ENCODE assay signal across 13 cellular contexts in genomic region chr1:160813215-160813614, GRCh38. TPM values are rescaled to one million over a fixed set of nuclear protein-coding genes. Genes with fewer than 3 reads are reported as not detected.
DNase-seq lines count a peak whose midpoint lies in the region; ATAC-seq and TF ChIP-seq lines count a peak whose summit lies in the region.
"Had no signal": no experiment of that assay in that cellular context is flagged by ENCODE, and none has a peak within 500 bp of the region (broad histone marks: within the 10 kb centered on the region; RNA-seq: fewer than 3 reads in every experiment).

No MANE protein-coding gene starts in this region.

- H2AFZ ChIP-seq in OCI-LY7 (ENCODE audit: low read length) = no peak overlapping the region

- no peak overlapping the region for H3K4me2 ChIP-seq in OCI-LY7 (ENCODE audit: low read length)

- H3K4me3 Mint-ChIP-seq in type B pancreatic cell (no peak overlapping the region), nephron progenitor cell (no peak overlapping the region)
- H3K4me3 Mint-ChIP-seq: activated CD4-positive, alpha-beta T cell treated with anti-CD3 and anti-CD28 coated beads, Interleukin-2, amount 10 ng/mL, durations not matched to agents 7 days and 5 days had no signal

- H3K27me3 Mint-ChIP-seq in type B pancreatic cell (peaks cover under 1% of the 10 kb centered on the region), nephron progenitor cell (ENCODE audit: low read depth, poor library complexity) (peaks cover 4% of the 10 kb centered on the region)
- H3K27me3 Mint-ChIP-seq: activated CD4-positive, alpha-beta T cell treated with anti-CD3 and anti-CD28 coated beads, Interleukin-2, amount 10 ng/mL, durations not matched to agents 7 days and 5 days had no signal

- no peak for TF ChIP-seq POLR2A in erythroblast (IDR thresholded peaks at IDR 0.05; ENCODE audit: low read length)

- no peak for TF ChIP-seq CTCF in OCI-LY7 (conservative IDR thresholded peaks at IDR 0.05; ENCODE audit: low read length)
- TF ChIP-seq CTCF in type B pancreatic cell (conservative IDR thresholded peaks at IDR 0.05) = no peak
- TF ChIP-seq CTCF in nephron progenitor cell (IDR thresholded peaks at IDR 0.05) = no peak
- no peak for TF ChIP-seq CTCF in GM10248 (IDR thresholded peaks at IDR 0.05; ENCODE audit: control extremely low read depth, extremely low read depth, low read depth, missing control alignments)

- H3K79me2 ChIP-seq in OCI-LY7 (ENCODE audit: insufficient read depth, low read depth, low read length) = no peaks in the 10 kb centered on the region

- H3K9me3 ChIP-seq in OCI-LY7 (ENCODE audit: low read length) = no peaks in the 10 kb centered on the region
- H3K9me3 ChIP-seq: adrenal gland had no signal

- intact Hi-C loops in OCI-LY7 (cut with micrococcal nuclease; ENCODE audit: unreplicated experiment) = no loop called here

- CTCF ChIA-PET in OCI-LY7 (lab: Charles Lee; ENCODE audit: unreplicated experiment) = no interaction called here
- CTCF ChIA-PET in GM10248 (lab: Yijun Ruan, JAX) = interaction anchor here (0.9 kb wide), 1 partner anchor 17 kb away, joined by 3 read pairs; no protein-coding TSS in a partner anchor

- peak overlapping the region in 1 of 2 donors; percentile 10 for H3K27ac Mint-ChIP-seq in activated naive CD4-positive, alpha-beta T cell treated with anti-CD3 and anti-CD28 coated beads, Interleukin-2, amount 50 U/mL, for 72 hours
- H3K27ac Mint-ChIP-seq in type B pancreatic cell = peak overlapping the region; percentile 72
- no peak overlapping the region for H3K27ac Mint-ChIP-seq in nephron progenitor cell
- H3K27ac Mint-ChIP-seq: activated CD4-positive, alpha-beta T cell treated with anti-CD3 and anti-CD28 coated beads, Interleukin-2, amount 10 ng/mL, durations not matched to agents 7 days and 5 days had no signal

- no peak for DNase-seq in activated naive CD4-positive, alpha-beta T cell treated with anti-CD3 and anti-CD28 coated beads, Interleukin-2, amount 50 U/mL, for 72 hours (ENCODE audit: low spot score in 2 of 2)
- no peak for DNase-seq in activated naive CD4-positive, alpha-beta T cell treated with anti-CD3 and anti-CD28 coated beads, Interleukin-2, amount 50 U/mL, for 16 hours
- peak; percentile 29 for DNase-seq in OCI-LY7 (ENCODE audit: low spot score)
- DNase-seq in erythroblast (lab: John Stamatoyannopoulos, UW) = peak; percentile 63 to 68
- no peak for DNase-seq in type B pancreatic cell (ENCODE audit: extremely low spot score, unreplicated experiment)
- no peak for DNase-seq in nephron progenitor cell
- DNase-seq in GM10248 (ENCODE audit: extremely low spot score) = no peak
- DNase-seq: activated CD4-positive, alpha-beta T cell treated with anti-CD3 and anti-CD28 coated beads, Interleukin-2, amount 10 ng/mL, durations not matched to agents 7 days and 5 days; adrenal gland; glutamatergic neuron; NCI-H187 treated with DMSO at 0.1 percent for 48 hours; stimulated activated CD4-positive, alpha-beta T cell treated with anti-CD3 and anti-CD28 coated beads, Interleukin-15, amount 100 ng/mL, for 24 hours had no signal

- H3K9me3 Mint-ChIP-seq in activated naive CD4-positive, alpha-beta T cell treated with anti-CD3 and anti-CD28 coated beads, Interleukin-2, amount 50 U/mL, for 72 hours = peaks cover 0 to 7% of the 10 kb centered on the region in 2 donors
- H3K9me3 Mint-ChIP-seq in type B pancreatic cell (peaks cover 5% of the 10 kb centered on the region), nephron progenitor cell (peaks cover 7% of the 10 kb centered on the region)
- H3K9me3 Mint-ChIP-seq: activated CD4-positive, alpha-beta T cell treated with anti-CD3 and anti-CD28 coated beads, Interleukin-2, amount 10 ng/mL, durations not matched to agents 7 days and 5 days had no signal

- H3K4me1 Mint-ChIP-seq in type B pancreatic cell (ENCODE audit: unreplicated experiment) = peaks cover 2% of the 10 kb centered on the region
- peaks cover 6% of the 10 kb centered on the region for H3K4me1 Mint-ChIP-seq in nephron progenitor cell

- H3K9me2 ChIP-seq in OCI-LY7 (ENCODE audit: insufficient read depth, low read length) = no peaks in the 10 kb centered on the region

- H4K20me1 ChIP-seq in OCI-LY7 (ENCODE audit: insufficient read depth, low read length) = no peaks in the 10 kb centered on the region

- peak; percentile 83 to 97 for ATAC-seq in activated naive CD4-positive, alpha-beta T cell treated with anti-CD3 and anti-CD28 coated beads, Interleukin-2, amount 50 U/mL, for 72 hours
- no peak for ATAC-seq in GM18870 (IDR thresholded peaks at IDR 0.05; ENCODE audit: unreplicated experiment)

- H3K36me3 Mint-ChIP-seq in activated naive CD4-positive, alpha-beta T cell treated with anti-CD3 and anti-CD28 coated beads, Interleukin-2, amount 50 U/mL, for 72 hours = peaks cover 0 to 11% of the 10 kb centered on the region in 2 donors
- H3K36me3 Mint-ChIP-seq in type B pancreatic cell (no peaks in the 10 kb centered on the region), nephron progenitor cell (ENCODE audit: low read depth) (no peaks in the 10 kb centered on the region)

- no peak overlapping the region for H3K27ac ChIP-seq in OCI-LY7 (ENCODE audit: low read depth, low read length, poor library complexity, severe bottlenecking)
- H3K27ac ChIP-seq: adrenal gland had no signal

- H3K4me3 ChIP-seq in OCI-LY7 (ENCODE audit: low read depth, low read length, poor library complexity, severe bottlenecking) = no peak overlapping the region
- H3K4me3 ChIP-seq: adrenal gland had no signal

- BruUV-seq in OCI-LY7 (replicated peaks; lab: Mats Ljungman, UMichigan) = no TSS peak

- peaks cover 7% of the 10 kb centered on the region for H3K4me1 ChIP-seq in OCI-LY7 (ENCODE audit: insufficient read depth, low read length, poor library complexity, severe bottlenecking)
- H3K4me1 ChIP-seq: adrenal gland had no signal

- POLR2A ChIA-PET in OCI-LY7 (lab: Charles Lee) = interaction anchor here (1.3 kb wide), 1 partner anchor 16 kb away, joined by 5 read pairs; no protein-coding TSS in a partner anchor
- POLR2A ChIA-PET in GM10248 (lab: Yijun Ruan, JAX) = no interaction called here

- peaks cover 75% of the 10 kb centered on the region for H3K36me3 ChIP-seq in OCI-LY7 (ENCODE audit: insufficient read depth, low read length)
- H3K36me3 ChIP-seq: adrenal gland had no signal

RNA-seq across cellular contexts. Expression of gene LY9, which starts 17.2 kb away (rescaled TPM):
- total RNA-seq in activated naive CD4-positive, alpha-beta T cell treated with anti-CD3 and anti-CD28 coated beads, Interleukin-2, amount 50 U/mL, for 72 hours = 1 to 10 TPM; 5.2 to 9.7 TPM
- total RNA-seq in OCI-LY7 (2014; rRNA removed; shearing (Covaris generic)) = 23.7 and 28.4 TPM in 2 replicates
- 40.2 and 42.8 TPM in 2 replicates for total RNA-seq in OCI-LY7 (2022)
- not detected in 2 replicates for total RNA-seq in type B pancreatic cell (ENCODE audit: low replicate concordance)

RNA-seq across cellular contexts. Expression of gene CD244, which starts 49.5 kb away (rescaled TPM):
- under 1 TPM in 1 of 2 donors, not detected in 1; 0.36 TPM for total RNA-seq in activated naive CD4-positive, alpha-beta T cell treated with anti-CD3 and anti-CD28 coated beads, Interleukin-2, amount 50 U/mL, for 72 hours
- total RNA-seq in OCI-LY7 (2014; rRNA removed; shearing (Covaris generic)) = not detected in 2 replicates
- total RNA-seq in OCI-LY7 (2022) (not detected in 2 replicates), type B pancreatic cell (ENCODE audit: low replicate concordance) (0.50 and 0.56 TPM in 2 replicates)

Comparison
In these comparisons a context has a peak if more than half of its experiments do, and no peak if none do; other contexts are left out.
1. DNase-seq: peak in OCI-LY7 (single experiment) and erythroblast (2 of 2); none in activated naive CD4-positive, alpha-beta T cell treated with anti-CD3 and anti-CD28 coated beads, Interleukin-2, amount 50 U/mL, for 72 hours (0 of 2), activated naive CD4-positive, alpha-beta T cell treated with anti-CD3 and anti-CD28 coated beads, Interleukin-2, amount 50 U/mL, for 16 hours (single experiment), type B pancreatic cell (single experiment), nephron progenitor cell (single experiment) and GM10248 (single experiment).